ENCODE assay signal across 24 cellular contexts in genomic region chr12:29559194-29559593, GRCh38.
DNase-seq lines count a peak whose midpoint lies in the region; ATAC-seq and TF ChIP-seq lines count a peak whose summit lies in the region.
"Had no signal": no experiment of that assay in that cellular context is flagged by ENCODE, and none has a peak within 500 bp of the region (broad histone marks: within the 10 kb centered on the region; RNA-seq: fewer than 3 reads in every experiment).

No MANE protein-coding gene starts in this region.

- no peaks in the 10 kb centered on the region for H3K79me2 ChIP-seq in hepatocyte

- H3K36me3 ChIP-seq in hepatocyte (replicated peaks; ENCODE audit: insufficient read depth, low read depth): no peaks in the 10 kb centered on the region
- H3K36me3 ChIP-seq: ovary, WERI-Rb-1 had no signal

- ATAC-seq in HG03097 (IDR thresholded peaks at IDR 0.05; ENCODE audit: low FRiP score, unreplicated experiment) (peak; percentile 57), HG02852 (IDR thresholded peaks at IDR 0.05; ENCODE audit: unreplicated experiment) (no peak)

- no peaks in the 10 kb centered on the region for H3K9me2 ChIP-seq in hepatocyte (replicated peaks; ENCODE audit: insufficient read depth)

- TF ChIP-seq CTCF in 22Rv1 (IDR thresholded peaks at IDR 0.05): no peak
- no peak for TF ChIP-seq CTCF in hepatocyte (IDR thresholded peaks at IDR 0.05; ENCODE audit: poor library complexity)

- no peaks in the 10 kb centered on the region for H3K27me3 ChIP-seq in hepatocyte
- H3K27me3 ChIP-seq: ovary had no signal

- no peaks in the 10 kb centered on the region for H3K9me3 ChIP-seq in hepatocyte (ENCODE audit: low read depth)
- H3K9me3 ChIP-seq: ovary had no signal

- H3K4me1 ChIP-seq in hepatocyte (ENCODE audit: insufficient read depth): no peaks in the 10 kb centered on the region

- H3K4me3 ChIP-seq in hepatocyte: no peak overlapping the region
- H3K4me3 ChIP-seq: ovary, skin epidermis had no signal

- DNase-seq in hepatocyte (ENCODE audit: low spot score): no peak
- peak; percentile 33 for DNase-seq in retina
- no peak for DNase-seq in stimulated activated CD4-positive, alpha-beta T cell treated with anti-CD3 and anti-CD28 coated beads, Interleukin-4, amount 100 ng/mL, for 24 hours
- DNase-seq in NCI-H1417 treated with DMSO at 0.1 percent for 48 hours (lab: John Stamatoyannopoulos, UW): no peak
- no peak for DNase-seq in DMS79 treated with DMSO at 0.1 percent for 48 hours (lab: John Stamatoyannopoulos, UW)
- DNase-seq: activated CD4-positive, alpha-beta T cell treated with anti-CD3 and anti-CD28 coated beads, Interleukin-2, amount 50 U/mL, for 48 hours; activated naive CD4-positive, alpha-beta T cell treated with anti-CD3 and anti-CD28 coated beads for 36 hours; activated T-cell treated with anti-CD3 and anti-CD28 coated beads, Interleukin-2, amount 50 U/mL, for 1 hour; CD8-positive, alpha-beta memory T cell; cortex of kidney; DND-41; foreskin fibroblast; NCI-H1105; NCI-H526; ovary; SHP77 treated with DMSO at 0.1 percent for 48 hours; stimulated activated CD4-positive, alpha-beta T cell treated with anti-CD3 and anti-CD28 coated beads, Interleukin-4, amount 100 ng/mL, for 4 hours; T-helper 1 cell; WERI-Rb-1 had no signal

- no peak overlapping the region for H2AFZ ChIP-seq in hepatocyte

- H3K27ac ChIP-seq in 22Rv1 (0 out of 2 replicates have a peak overlapping the region, but pooled peaks have one; percentile 1), hepatocyte (no peak overlapping the region)
- H3K27ac ChIP-seq: KMS-11, WERI-Rb-1 had no signal

- peak overlapping the region; percentile 16 for H3K4me2 ChIP-seq in hepatocyte
- H3K4me2 ChIP-seq: KMS-11 had no signal

- 63% methylated on average over 4 of the region's 4 CpGs for WGBS in hepatocyte (ENCODE audit: low lambda C conversion rate, missing lambda C conversion rate)

- H4K20me1 ChIP-seq in hepatocyte (ENCODE audit: insufficient read depth, poor library complexity, severe bottlenecking): no peaks in the 10 kb centered on the region
